Comparison of ENCODE assay signal across 14 cellular contexts in genomic region chr13:38824342-38824741, GRCh38.
A peak's percentile ranks its signal among the peaks of the same experiment; 100 is the strongest.
DNase-seq lines count a peak whose midpoint lies in the region; ATAC-seq, FAIRE-seq and TF ChIP-seq lines count a peak whose summit lies in the region.
"Had no signal": no experiment of that assay in that cellular context is flagged by ENCODE, and none has a peak within 500 bp of the region (broad histone marks: within the 10 kb centered on the region; RNA-seq: fewer than 3 reads in every experiment).

No MANE protein-coding gene starts in this region.

- FAIRE-seq in frontal cortex (lab: Jason Lieb, UNC) = no peak
- FAIRE-seq: A204.1, astrocyte, endometrium had no signal

- dilution Hi-C loops in mammary epithelial cell (cut with HindIII; ENCODE audit: low sequenced_read_pairs) = no loop called here

- BruUV-seq in mammary epithelial cell (replicated peaks; lab: Mats Ljungman, UMichigan) = no TSS peak

- no peak overlapping the region for H3K9ac ChIP-seq in mammary epithelial cell (ENCODE audit: insufficient read depth, low read length)

- H3K27ac ChIP-seq in mammary epithelial cell (ENCODE audit: insufficient read depth, low read depth, low read length) (no peak overlapping the region), WERI-Rb-1 (no peak overlapping the region)

- ATAC-seq in GM19351 (IDR thresholded peaks at IDR 0.05; ENCODE audit: unreplicated experiment) (peak; percentile 70), HG03039 (IDR thresholded peaks at IDR 0.05; ENCODE audit: unreplicated experiment) (peak; percentile 75)

- in situ Hi-C loops in mammary epithelial cell (cut with MboI; ENCODE audit: low sequenced_read_pairs in 2 of 2) = no loop called here

- no peaks in the 10 kb centered on the region for H3K79me2 ChIP-seq in mammary epithelial cell (ENCODE audit: insufficient read depth, low read length)

- CTCF ChIA-PET in mammary epithelial cell (lab: Charles Lee; ENCODE audit: low non-redundant PET) = no interaction called here

- H3K36me3 ChIP-seq in mammary epithelial cell (ENCODE audit: insufficient read depth, low read length) = no peaks in the 10 kb centered on the region
- H3K36me3 ChIP-seq in WERI-Rb-1 = no peaks in the 10 kb centered on the region

- H4K20me1 ChIP-seq in mammary epithelial cell (ENCODE audit: insufficient read depth, low read length) = no peaks in the 10 kb centered on the region

- intact Hi-C loops in mammary epithelial cell (cut with micrococcal nuclease) = no loop called here

- H3K27me3 ChIP-seq in mammary epithelial cell (ENCODE audit: insufficient read depth, low read length) (no peaks in the 10 kb centered on the region), WERI-Rb-1 (ENCODE audit: insufficient read depth, low read depth, severe bottlenecking) (no peaks in the 10 kb centered on the region)

- H3K4me1 ChIP-seq in mammary epithelial cell (ENCODE audit: insufficient read depth, low read length) = peaks cover 20% of the 10 kb centered on the region

- 71% methylated on average over 3 of the region's 4 CpGs for WGBS in mammary epithelial cell (ENCODE audit: low coverage, missing lambda C conversion rate)

- no peak overlapping the region for H3K4me2 ChIP-seq in mammary epithelial cell (ENCODE audit: insufficient read depth, low read depth, low read length)

- TF ChIP-seq CTCF in mammary epithelial cell (conservative IDR thresholded peaks at IDR 0.05 in 1 of 2, IDR thresholded peaks at IDR 0.05 in 1 of 2; ENCODE audit: extremely low read depth in 1 of 2, insufficient read depth in 1 of 2, low read depth in 1 of 2, low read length in 2 of 2) = no peak
- TF ChIP-seq CTCF in WERI-Rb-1 (IDR thresholded peaks at IDR 0.05; ENCODE audit: low read depth, low read length) = no peak

- H2AFZ ChIP-seq in mammary epithelial cell (ENCODE audit: low read depth, low read length) = peak overlapping the region; percentile 2

- DNase-seq in DMS53 (lab: John Stamatoyannopoulos, UW) = peak; percentile 7
- no peak for DNase-seq in DMS53 treated with DMSO at 0.1 percent for 48 hours (lab: John Stamatoyannopoulos, UW; ENCODE audit: unreplicated experiment)
- peak; percentile 69 for DNase-seq in mammary epithelial cell
- DNase-seq in frontal cortex (ENCODE audit: low spot score in 2 of 2) = no peak
- no peak for DNase-seq in COR-L47 (lab: John Stamatoyannopoulos, UW)
- DNase-seq in WERI-Rb-1 = no peak
- DNase-seq: DMS79, hippocampal formation, SW 1271 had no signal

- H3K4me3 ChIP-seq in mammary epithelial cell (replicated peaks in 1 of 3; ENCODE audit: insufficient read depth in 1 of 3, low read depth in 2 of 3, low read length in 3 of 3) (no peak overlapping the region), WERI-Rb-1 (ENCODE audit: low read depth, low read length) (no peak overlapping the region)

- no peaks in the 10 kb centered on the region for H3K9me3 ChIP-seq in mammary epithelial cell (replicated peaks; ENCODE audit: insufficient read depth, low read length)
- no peaks in the 10 kb centered on the region for H3K9me3 ChIP-seq in WERI-Rb-1 (ENCODE audit: severe bottlenecking)

Comparison
In these comparisons a context has a peak if more than half of its experiments do, and no peak if none do; other contexts are left out.
1. DNase-seq: peak in DMS53 (single experiment) and mammary epithelial cell (single experiment); none in DMS53 treated with DMSO at 0.1 percent for 48 hours (single experiment), frontal cortex (0 of 2), COR-L47 (single experiment) and WERI-Rb-1 (single experiment).